8 cellular contexts compared by ENCODE assay signal in the genomic region with DNA sequence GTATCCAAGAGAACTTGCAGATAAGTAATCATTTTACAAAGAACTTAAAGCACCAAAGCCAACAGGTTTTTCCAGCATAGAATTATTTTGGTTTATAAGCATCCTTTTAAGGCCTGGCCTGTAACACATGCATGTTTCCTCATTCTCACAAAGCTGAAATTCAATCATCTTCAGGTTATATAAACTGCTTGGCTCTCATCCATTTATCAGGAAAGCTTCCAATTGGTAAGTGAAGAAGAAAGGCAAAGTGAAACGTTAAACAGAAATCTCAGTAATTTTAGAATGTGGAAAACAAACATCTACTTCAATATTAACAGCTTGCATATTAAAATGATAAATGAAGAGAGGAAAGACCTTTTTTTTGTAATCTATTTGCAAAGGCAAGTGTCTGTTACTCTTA. TPM values are rescaled to one million over a fixed set of nuclear protein-coding genes. Genes with fewer than 3 reads are reported as not detected.
A peak's percentile ranks its signal among the peaks of the same experiment; 100 is the strongest.
DNase-seq lines count a peak whose midpoint lies in the region; ATAC-seq, FAIRE-seq and TF ChIP-seq lines count a peak whose summit lies in the region.

No MANE protein-coding gene starts in this region.

- H3K4me3 ChIP-seq in GM08714 (ENCODE audit: low read length) (peak overlapping the region; percentile 98; the same call in 1 of the 2 replicates), Panc1 (ENCODE audit: low read depth in 2 of 2, low read length in 2 of 2) (peak overlapping the region; percentile 67 to 85), epithelial cell of proximal tubule (ENCODE audit: low read depth, low read length) (peak overlapping the region; percentile 76), retinal pigment epithelial cell (ENCODE audit: low read length) (peak overlapping the region; percentile 95)

- in situ Hi-C loops in Panc1 (cut with HindIII; ENCODE audit: low pct_unique_long_range_greater_than_20kb, low sequenced_read_pairs): no loop called here

- no peaks in the 10 kb centered on the region for H3K27me3 ChIP-seq in Panc1 (ENCODE audit: control insufficient read depth, insufficient read depth, low read length)

- POLR2A ChIA-PET in Panc1 (lab: Charles Lee): no interaction called here

- ATAC-seq in Panc1 (no peak), HG02884 (IDR thresholded peaks at IDR 0.05; ENCODE audit: unreplicated experiment) (no peak), GM18907 (IDR thresholded peaks at IDR 0.05; ENCODE audit: unreplicated experiment) (no peak)

- H3K9me3 ChIP-seq in Panc1 (ENCODE audit: control insufficient read depth, insufficient read depth, low read depth, low read length): no peaks in the 10 kb centered on the region

- TSS peak; percentile 74 for BruUV-seq in Panc1 (replicated peaks; lab: Mats Ljungman, UMichigan)

- DNase-seq in Panc1 (ENCODE audit: low read depth, low spot score): no peak
- DNase-seq in epithelial cell of proximal tubule (ENCODE audit: low read depth): no peak
- no peak for DNase-seq in retinal pigment epithelial cell (ENCODE audit: low read depth)
- no peak for DNase-seq in urothelium cell line (ENCODE audit: low spot score)
- no peak for DNase-seq in activated CD4-positive, CD25-positive, alpha-beta regulatory T cell treated with anti-CD3 and anti-CD28 coated beads, Interleukin-2, amount 50 U/mL, for 72 hours

- CTCF ChIA-PET in Panc1 (lab: Charles Lee): no interaction called here

- FAIRE-seq in urothelium cell line (lab: Jason Lieb, UNC): no peak

- H3K36me3 ChIP-seq in Panc1 (ENCODE audit: control insufficient read depth, insufficient read depth, low read length): peaks cover 33% of the 10 kb centered on the region

- intact Hi-C loops in Panc1 (cut with micrococcal nuclease; ENCODE audit: unreplicated experiment): no loop called here

- H3K27ac ChIP-seq in Panc1 (ENCODE audit: low read length): peak overlapping the region; percentile 90; the same call in 1 of the 2 replicates

- H3K4me1 ChIP-seq in Panc1 (ENCODE audit: control insufficient read depth, insufficient read depth, low read length): peaks cover 30% of the 10 kb centered on the region

- TF ChIP-seq CTCF in Panc1 (IDR thresholded peaks at IDR 0.05): no peak
- TF ChIP-seq CTCF in epithelial cell of proximal tubule (conservative IDR thresholded peaks at IDR 0.05; ENCODE audit: low read depth, low read length): no peak
- TF ChIP-seq CTCF in retinal pigment epithelial cell (conservative IDR thresholded peaks at IDR 0.05; ENCODE audit: low read depth, low read length): no peak

RNA-seq across cellular contexts. Expression of a gene that starts 1.6 kb away (rescaled TPM):
- total RNA-seq in Panc1 (2021; ENCODE audit: unreplicated experiment) (75.0 TPM), epithelial cell of proximal tubule (183 and 227 TPM in 2 replicates)
- 204 TPM for polyA plus RNA-seq in Panc1 (2012; ENCODE audit: insufficient read length)

RNA-seq across cellular contexts. Expression of a gene that starts 1.9 kb away (rescaled TPM):
- total RNA-seq in Panc1 (2021; ENCODE audit: unreplicated experiment) (70.0 TPM), epithelial cell of proximal tubule (80.9 and 209 TPM in 2 replicates)
- 42.4 TPM for polyA plus RNA-seq in Panc1 (2012; ENCODE audit: insufficient read length)

RNA-seq across cellular contexts. Expression of a gene that starts 58.4 kb away (rescaled TPM):
- total RNA-seq in Panc1 (2021; ENCODE audit: unreplicated experiment) (114 TPM), epithelial cell of proximal tubule (104 and 108 TPM in 2 replicates)
- 75.4 TPM for polyA plus RNA-seq in Panc1 (2012; ENCODE audit: insufficient read length)
